16 cellular contexts compared by ENCODE assay signal in genomic region chr20:48624315-48625020, GRCh38.
DNase-seq lines count a peak whose midpoint lies in the region; FAIRE-seq and TF ChIP-seq lines count a peak whose summit lies in the region.
"Had no signal": no experiment of that assay in that cellular context is flagged by ENCODE, and none has a peak within 500 bp of the region (broad histone marks: within the 10 kb centered on the region; RNA-seq: fewer than 3 reads in every experiment).

No MANE protein-coding gene starts in this region.

- no peak overlapping the region for H2BK20ac ChIP-seq in H1 (ENCODE audit: low read length)

- POLR2A ChIA-PET in H1 (lab: Charles Lee; ENCODE audit: partially characterized antibody) = no interaction called here

- H3K4ac ChIP-seq in H1 (replicated peaks; ENCODE audit: insufficient read length, low read depth, low read length) = no peak overlapping the region

- FAIRE-seq in H1 (lab: Jason Lieb, UNC) = no peak

- no peak overlapping the region for H2BK15ac ChIP-seq in H1 (ENCODE audit: low read length)

- peaks cover 0 to 53% (median 0%) of the 10 kb centered on the region in 11 experiments; a peak in 11 of 22 replicates for H3K36me3 ChIP-seq in BLaER1 treated with 17β-estradiol and CSF1 and Interleukin-3, amounts not matched to agents 10 nM and 100 nM
- H3K36me3 ChIP-seq in H1 (ENCODE audit: control insufficient read depth in 2 of 4, insufficient read depth in 4 of 4, low read length in 3 of 4) (no peaks in the 10 kb centered on the region), neutrophil (peaks cover 85% of the 10 kb centered on the region)
- H3K36me3 ChIP-seq: HAP-1 had no signal

- WGBS in H1 (ENCODE audit: extremely low coverage in 1 of 2, insufficient coverage in 1 of 2, insufficient read length in 1 of 2, insufficient replicate concordance in 2 of 2, low coverage in 1 of 2, low lambda C conversion rate in 2 of 2, missing lambda C conversion rate in 1 of 2), 2 experiments = 83% methylated on average over 23 of the region's 23 CpGs; no CpG with 5 or more reads in 1 of the 2 experiments

- H4K8ac ChIP-seq in H1 (ENCODE audit: extremely low read depth, insufficient read depth, low read length) = no peak overlapping the region; the same call in 1 of the 2 replicates

- H3K4me2 ChIP-seq in BLaER1 treated with 17β-estradiol and CSF1 and Interleukin-3, amounts not matched to agents 10 nM and 100 nM = peak overlapping the region; percentile 73 to 95 (median 88)
- no peak overlapping the region for H3K4me2 ChIP-seq in H1 (ENCODE audit: insufficient read depth in 1 of 2, low read depth in 2 of 2, low read length in 2 of 2)

- TF ChIP-seq CTCF in H1 (IDR thresholded peaks at IDR 0.05; ENCODE audit: control extremely low read depth in 1 of 3, insufficient read depth in 1 of 3, low read depth in 1 of 3, low read length in 3 of 3) (no peak), neutrophil (IDR thresholded peaks at IDR 0.05) (no peak)

- no peaks in the 10 kb centered on the region for H3K23me2 ChIP-seq in H1 (ENCODE audit: low read depth, low read length)

- peaks cover 0 to 43% (median 0%) of the 10 kb centered on the region in 11 experiments; a peak in 4 of 22 replicates for H4K20me1 ChIP-seq in BLaER1 treated with 17β-estradiol and CSF1 and Interleukin-3, amounts not matched to agents 10 nM and 100 nM
- H4K20me1 ChIP-seq in H1 (replicated peaks in 1 of 2; ENCODE audit: control insufficient read depth in 1 of 2, insufficient read depth in 2 of 2, low read length in 2 of 2) = no peaks in the 10 kb centered on the region

- CTCF ChIA-PET in H1 (lab: Charles Lee; ENCODE audit: partially characterized antibody) = interaction anchor here (1.8 to 2.6 kb wide), 3 partner anchors 11 to 961 kb away, joined by 4 to 7 read pairs (median 4); no protein-coding TSS in a partner anchor

- no peak overlapping the region for H3K23ac ChIP-seq in H1 (ENCODE audit: insufficient read length)

- no peaks in the 10 kb centered on the region for H3K9me3 ChIP-seq in BLaER1 treated with 17β-estradiol and CSF1 and Interleukin-3, amounts not matched to agents 10 nM and 100 nM (replicated peaks in 1 of 11)
- H3K9me3 ChIP-seq in H1 (ENCODE audit: insufficient read depth in 2 of 2, low read depth in 1 of 2, low read length in 1 of 2) = no peaks in the 10 kb centered on the region
- no peaks in the 10 kb centered on the region for H3K9me3 ChIP-seq in neutrophil
- H3K9me3 ChIP-seq: HAP-1 had no signal

- H4K5ac ChIP-seq in H1 (ENCODE audit: insufficient read length, low read depth, low read length) = no peak overlapping the region

- no peak for TF ChIP-seq POLR2A in H1 (IDR thresholded peaks at IDR 0.05; ENCODE audit: control extremely low read depth in 1 of 2, low read depth in 2 of 2, low read length in 2 of 2)

- no peak overlapping the region for H3K14ac ChIP-seq in H1 (ENCODE audit: insufficient read length)

- H2BK12ac ChIP-seq in H1 (ENCODE audit: low read depth, low read length) = no peak overlapping the region

- H3K27me3 ChIP-seq in BLaER1 treated with 17β-estradiol and CSF1 and Interleukin-3, amounts not matched to agents 10 nM and 100 nM = no peaks in the 10 kb centered on the region
- no peaks in the 10 kb centered on the region for H3K27me3 ChIP-seq in H1 (replicated peaks in 1 of 4; ENCODE audit: control insufficient read depth in 3 of 4, extremely low read depth in 1 of 4, insufficient read depth in 3 of 4, low read length in 3 of 4)
- H3K27me3 ChIP-seq in neutrophil = peaks cover 5% of the 10 kb centered on the region
- H3K27me3 ChIP-seq: SJSA1 had no signal

- H3K9ac ChIP-seq in BLaER1 treated with 17β-estradiol and CSF1 and Interleukin-3, amounts not matched to agents 10 nM and 100 nM = peak overlapping the region; percentile 23 to 79 (median 69); a peak in 20 of 22 replicates
- H3K9ac ChIP-seq in H1 (replicated peaks in 1 of 4; ENCODE audit: extremely low read depth in 1 of 4, low read depth in 3 of 4, low read length in 3 of 4) = no peak overlapping the region

- H3K79me1 ChIP-seq in H1 (ENCODE audit: low read depth, low read length) = no peaks in the 10 kb centered on the region

- peak overlapping the region in 3 of 10 experiments; percentile 12 to 29 (median 27); a peak in 1 of 20 replicates for H3K4me3 ChIP-seq in BLaER1 treated with 17β-estradiol and CSF1 and Interleukin-3, amounts not matched to agents 10 nM and 100 nM
- H3K4me3 ChIP-seq in H1 (ENCODE audit: extremely low read depth in 1 of 4, insufficient read depth in 2 of 4, low read depth in 3 of 4, low read length in 4 of 4) = no peak overlapping the region
- H3K4me3 ChIP-seq in neutrophil (ENCODE audit: low read depth in 1 of 2, low read length in 1 of 2) = no peak overlapping the region
- H3K4me3 ChIP-seq: HAP-1, SJSA1 had no signal

- H2BK5ac ChIP-seq in H1 (ENCODE audit: low read depth, low read length) = no peak overlapping the region

- H3K79me2 ChIP-seq in H1 (ENCODE audit: control insufficient read depth in 1 of 2, insufficient read depth in 2 of 2, low read length in 2 of 2) = no peaks in the 10 kb centered on the region

- H2AFZ ChIP-seq in H1 (ENCODE audit: low read length) = no peak overlapping the region

- no peak overlapping the region for H2BK120ac ChIP-seq in H1 (replicated peaks; ENCODE audit: low read depth, low read length)

- no peak overlapping the region for H3K18ac ChIP-seq in H1 (ENCODE audit: extremely low read depth, low read length)

- no peak overlapping the region for H3K56ac ChIP-seq in H1 (replicated peaks; ENCODE audit: insufficient read length, low read depth, low read length)

- DNase-seq in OCI-M1 (lab: John Stamatoyannopoulos, UW) = peak; percentile 5
- DNase-seq in H1 (ENCODE audit: low read depth in 1 of 2, low spot score in 2 of 2) = no peak
- no peak for DNase-seq in stimulated activated naive CD4-positive, alpha-beta T cell (lab: John Stamatoyannopoulos, UW)
- no peak for DNase-seq in NCI-H1417 treated with DMSO at 0.1 percent for 48 hours (lab: John Stamatoyannopoulos, UW)
- DNase-seq in GM19238 (ENCODE audit: insufficient read length, low spot score) = no peak
- no peak for DNase-seq in effector CD4-positive, alpha-beta T cell
- DNase-seq: DND-41, MV-4-11, NCI-H1436, NCI-H2029 treated with DMSO at 0.1 percent for 48 hours, NCI-H510A had no signal

- no peak overlapping the region for H4K91ac ChIP-seq in H1 (replicated peaks; ENCODE audit: insufficient read length, low read length)

- no peak overlapping the region for H2AK5ac ChIP-seq in H1 (ENCODE audit: low read depth, low read length)

- no peak for TF ChIP-seq EP300 in H1 (IDR thresholded peaks at IDR 0.05; ENCODE audit: borderline replicate concordance in 1 of 2, low read depth in 2 of 2, low read length in 2 of 2)

- no peak for TF ChIP-seq RAD21 in H1 (IDR thresholded peaks at IDR 0.05 in 1 of 2, conservative IDR thresholded peaks at IDR 0.05 in 1 of 2; ENCODE audit: low read depth in 2 of 2, low read length in 2 of 2)

- peak overlapping the region in 10 of 11 experiments; percentile 72 to 92 (median 84); a peak in 19 of 22 replicates for H3K27ac ChIP-seq in BLaER1 treated with 17β-estradiol and CSF1 and Interleukin-3, amounts not matched to agents 10 nM and 100 nM
- H3K27ac ChIP-seq in H1 (ENCODE audit: low read depth, low read length) = no peak overlapping the region
- peak overlapping the region; percentile 37 for H3K27ac ChIP-seq in neutrophil
- H3K27ac ChIP-seq: RWPE1, SJSA1 had no signal

- H3K4me1 ChIP-seq in BLaER1 treated with 17β-estradiol and CSF1 and Interleukin-3, amounts not matched to agents 10 nM and 100 nM = peaks cover 88 to 99% (median 97%) of the 10 kb centered on the region in 10 experiments
- H3K4me1 ChIP-seq in H1 (replicated peaks in 1 of 4; ENCODE audit: control insufficient read depth in 3 of 4, insufficient read depth in 4 of 4, low read length in 3 of 4) = peaks cover 0 to 5% (median 2%) of the 10 kb centered on the region in 4 experiments; a peak in 3 of 7 replicates
- peaks cover 8 to 11% of the 10 kb centered on the region in 2 experiments for H3K4me1 ChIP-seq in neutrophil (ENCODE audit: control insufficient read depth in 1 of 2, insufficient read depth in 1 of 2, low read depth in 1 of 2, low read length in 1 of 2)

TF ChIP-seq in H1, 55 proteins besides CTCF, POLR2A, EP300 and RAD21:
- TF ChIP-seq RBBP5 (IDR thresholded peaks at IDR 0.05; ENCODE audit: borderline replicate concordance, low read depth, low read length) = no peak
- 0 out of 2 replicates have a peak, but pooled peaks have one; percentile 24 for TF ChIP-seq E2F6 (IDR thresholded peaks at IDR 0.05)
- TF ChIP-seq RXRA (IDR thresholded peaks at IDR 0.05; ENCODE audit: insufficient read depth, low read depth, low read length) = no peak

Comparison
In these comparisons a context has a peak if more than half of its experiments do, and no peak if none do; other contexts are left out.
1. H3K4me2 ChIP-seq: peak in BLaER1 treated with 17β-estradiol and CSF1 and Interleukin-3, amounts not matched to agents 10 nM and 100 nM (11 of 11); none in H1 (0 of 2).
2. H3K9ac ChIP-seq: peak in BLaER1 treated with 17β-estradiol and CSF1 and Interleukin-3, amounts not matched to agents 10 nM and 100 nM (11 of 11); none in H1 (0 of 4).